ENCODE assay signal across 8 cellular contexts in genomic region chr6:7106752-7107577, GRCh38. TPM values are rescaled to one million over a fixed set of nuclear protein-coding genes. Genes with fewer than 3 reads are reported as not detected.
A peak's percentile ranks its signal among the peaks of the same experiment; 100 is the strongest.
DNase-seq lines count a peak whose midpoint lies in the region; ATAC-seq, FAIRE-seq and TF ChIP-seq lines count a peak whose summit lies in the region.

No MANE protein-coding gene starts in this region.

- RAD21 ChIA-PET in GM12878 (lab: Charles Lee; ENCODE audit: unreplicated experiment): interaction anchor here (0.7 to 2.6 kb wide), 8 partner anchors 20 to 135 kb away, joined by 3 to 19 read pairs (median 4); no protein-coding TSS in a partner anchor

- no peaks in the 10 kb centered on the region for H4K20me1 ChIP-seq in GM12878 (ENCODE audit: control insufficient read depth, insufficient read depth)

- DNase-seq in AG04449 (ENCODE audit: low read depth, low spot score) (no peak), T-helper 22 cell (ENCODE audit: low read depth) (peak; percentile 54), GM12878 (ENCODE audit: low read depth, low spot score) (no peak), kidney (peak; percentile 86), superior temporal gyrus (ENCODE audit: extremely low spot score) (no peak)
- peak; percentile 68 for DNase-seq in stimulated activated CD4-positive, alpha-beta T cell treated with anti-CD3 and anti-CD28 coated beads, Interleukin-4, amount 100 ng/mL, for 24 hours

- H2AFZ ChIP-seq in GM12878 (ENCODE audit: control insufficient read depth, low read depth, low read length): peak overlapping the region; percentile 88

- H3K9ac ChIP-seq in GM12878 (ENCODE audit: control insufficient read depth, insufficient read depth, low read length) (peak overlapping the region; percentile 62), kidney (ENCODE audit: low read length in 2 of 2) (peak overlapping the region in 1 of 2 donors; percentile 19)

- intact Hi-C loops in GM12878 (cut with micrococcal nuclease; ENCODE audit: unreplicated experiment) (loop anchor here (2.0 to 5.0 kb wide), 2 partner anchors 48 to 130 kb away; no protein-coding TSS in a partner anchor), kidney (cut with DNase I) (no loop called here)

- 1% methylated on average over 23 of the region's 66 CpGs for WGBS in GM12878 (ENCODE audit: insufficient coverage, insufficient replicate concordance, low lambda C conversion rate, missing lambda C conversion rate)

- in situ Hi-C loops in GM12878 (cut with MboI): no loop called here

- no TSS peak for BruUV-seq in GM12878 (replicated peaks; lab: Mats Ljungman, UMichigan)

- H3K9me3 ChIP-seq in GM12878 (replicated peaks; ENCODE audit: control insufficient read depth, insufficient read depth, low read length) (no peaks in the 10 kb centered on the region), kidney (ENCODE audit: control insufficient read depth in 1 of 2, low read length in 2 of 2) (no peaks in the 10 kb centered on the region)

- TF ChIP-seq CTCF in AG04449 (IDR thresholded peaks at IDR 0.05; ENCODE audit: insufficient read depth, low read length, missing control alignments) (peak; percentile 36), GM12878 (IDR thresholded peaks at IDR 0.05 in 2 of 3, conservative IDR thresholded peaks at IDR 0.05 in 1 of 3; ENCODE audit: control insufficient read depth in 2 of 3, extremely low read depth in 1 of 3, insufficient read depth in 1 of 3, low read depth in 3 of 3, low read length in 3 of 3) (peak; percentile 14 to 41 (median 34); a peak in 4 of 6 replicates), kidney (IDR thresholded peaks at IDR 0.05; ENCODE audit: borderline replicate concordance, extremely low read depth, insufficient read depth) (peak; percentile 2)

- FAIRE-seq in GM12878 (lab: Jason Lieb, UNC): peak; percentile 80
- FAIRE-seq in kidney (lab: Jason Lieb, UNC): no peak

- H3K4me3 ChIP-seq in AG04449 (ENCODE audit: low read depth, low read length) (peak overlapping the region; percentile 86), GM12878 (peak overlapping the region; percentile 97), kidney (ENCODE audit: low read length in 2 of 2) (peak overlapping the region; percentile 29 to 94)

- H3K27ac ChIP-seq in GM12878 (ENCODE audit: control insufficient read depth, insufficient read depth): peak overlapping the region; percentile 94
- H3K27ac ChIP-seq in kidney (ENCODE audit: low read depth in 2 of 2, low read length in 2 of 2): peak overlapping the region; percentile 53 to 93

- H3K27me3 ChIP-seq in GM12878 (replicated peaks in 1 of 2; ENCODE audit: control insufficient read depth in 2 of 2, insufficient read depth in 2 of 2, low read length in 1 of 2): no peaks in the 10 kb centered on the region

- H3K36me3 ChIP-seq in GM12878 (ENCODE audit: control insufficient read depth in 2 of 2, insufficient read depth in 2 of 2, low read length in 1 of 2): no peaks in the 10 kb centered on the region
- no peaks in the 10 kb centered on the region for H3K36me3 ChIP-seq in kidney (ENCODE audit: control insufficient read depth in 1 of 2, insufficient read depth in 2 of 2, low read length in 2 of 2)

- SMC1A ChIA-PET in GM12878 (lab: Charles Lee; ENCODE audit: uncharacterized antibody, unreplicated experiment): interaction anchor here (0.6 to 2.3 kb wide), 13 partner anchors 15 to 1024 kb away, joined by 3 to 10 read pairs (median 4); no protein-coding TSS in a partner anchor

- TF ChIP-seq POLR2A in GM12878 (IDR thresholded peaks at IDR 0.05; ENCODE audit: low read depth, low read length): peak; percentile 70

- POLR2A ChIA-PET in AG04449 (lab: Yijun Ruan, JAX): interaction anchor here (1.1 kb wide), 1 partner anchor 39 kb away, joined by 4 read pairs; no protein-coding TSS in a partner anchor
- POLR2A ChIA-PET in GM12878 (lab: Charles Lee): interaction anchor here (1.0 to 2.0 kb wide), 4 partner anchors 21 to 130 kb away, joined by 3 to 6 read pairs (median 4); no protein-coding TSS in a partner anchor

- H3K4me2 ChIP-seq in GM12878 (ENCODE audit: control insufficient read depth, insufficient read depth): peak overlapping the region; percentile 61

- ATAC-seq in GM18909 (IDR thresholded peaks at IDR 0.05; ENCODE audit: poor library complexity, unreplicated experiment): peak; percentile 42
- peak; percentile 35 for ATAC-seq in HG03175 (IDR thresholded peaks at IDR 0.05; ENCODE audit: unreplicated experiment)
- peak; percentile 57 for ATAC-seq in GM12878

- CTCF ChIA-PET in AG04449 (lab: Yijun Ruan, JAX): interaction anchor here (1.1 to 1.5 kb wide), 4 partner anchors 8 to 136 kb away, joined by 3 to 5 read pairs (median 4); no protein-coding TSS in a partner anchor
- CTCF ChIA-PET in GM12878 (lab: Yijun Ruan, JAX): interaction anchor here (0.7 to 1.5 kb wide), 4 partner anchors 10 to 33 kb away, joined by 3 to 6 read pairs (median 4); no protein-coding TSS in a partner anchor

- H3K4me1 ChIP-seq in GM12878 (ENCODE audit: control insufficient read depth, insufficient read depth, low read length) (peaks cover 5% of the 10 kb centered on the region), kidney (ENCODE audit: control insufficient read depth in 1 of 2, insufficient read depth in 1 of 2, low read depth in 1 of 2, low read length in 2 of 2) (peaks cover 6 to 8% of the 10 kb centered on the region in 2 donors)

- H3K79me2 ChIP-seq in GM12878 (ENCODE audit: control insufficient read depth, insufficient read depth, low read length): peaks cover 50% of the 10 kb centered on the region

- TF ChIP-seq EP300 in GM12878 (IDR thresholded peaks at IDR 0.05; ENCODE audit: borderline replicate concordance in 1 of 2, control insufficient read depth in 1 of 2, low read depth in 2 of 2, low read length in 2 of 2): no peak

- TF ChIP-seq RAD21 in GM12878 (IDR thresholded peaks at IDR 0.05; ENCODE audit: insufficient read depth, low read depth, low read length): peak; percentile 18; the same call in 1 of the 2 replicates

TF ChIP-seq in GM12878, 131 proteins besides CTCF, POLR2A, EP300 and RAD21 (continues in another document):
- TF ChIP-seq IKZF1 (conservative IDR thresholded peaks at IDR 0.05) (peak; percentile 80), NBN (IDR thresholded peaks at IDR 0.05) (peak; percentile 51; the same call in 1 of the 2 replicates), CBX5 (IDR thresholded peaks at IDR 0.05; ENCODE audit: low read depth) (no peak), YY1 (IDR thresholded peaks at IDR 0.05; ENCODE audit: low read depth, low read length) (peak; percentile 70), SP1 (IDR thresholded peaks at IDR 0.05; ENCODE audit: low read depth, low read length) (peak; percentile 6), SPI1 (IDR thresholded peaks at IDR 0.05; ENCODE audit: borderline replicate concordance, insufficient read depth, low read depth, low read length) (no peak), E2F4 (IDR thresholded peaks at IDR 0.05; ENCODE audit: low read depth, low read length) (no peak), SUZ12 (IDR thresholded peaks at IDR 0.05; ENCODE audit: unreplicated experiment) (no peak), SMAD5 (IDR thresholded peaks at IDR 0.05; ENCODE audit: low read depth) (peak; percentile 26; the same call in 1 of the 2 replicates), HDGF (IDR thresholded peaks at IDR 0.05) (peak; percentile 48; the same call in 1 of the 2 replicates), RUNX3 (IDR thresholded peaks at IDR 0.05; ENCODE audit: low read length) (0 out of 2 replicates have a peak, but pooled peaks have one; percentile 26), SRF (IDR thresholded peaks at IDR 0.05; ENCODE audit: low read depth in 2 of 2, low read length in 2 of 2) (no peak)
- TF ChIP-seq, protein P1, sequence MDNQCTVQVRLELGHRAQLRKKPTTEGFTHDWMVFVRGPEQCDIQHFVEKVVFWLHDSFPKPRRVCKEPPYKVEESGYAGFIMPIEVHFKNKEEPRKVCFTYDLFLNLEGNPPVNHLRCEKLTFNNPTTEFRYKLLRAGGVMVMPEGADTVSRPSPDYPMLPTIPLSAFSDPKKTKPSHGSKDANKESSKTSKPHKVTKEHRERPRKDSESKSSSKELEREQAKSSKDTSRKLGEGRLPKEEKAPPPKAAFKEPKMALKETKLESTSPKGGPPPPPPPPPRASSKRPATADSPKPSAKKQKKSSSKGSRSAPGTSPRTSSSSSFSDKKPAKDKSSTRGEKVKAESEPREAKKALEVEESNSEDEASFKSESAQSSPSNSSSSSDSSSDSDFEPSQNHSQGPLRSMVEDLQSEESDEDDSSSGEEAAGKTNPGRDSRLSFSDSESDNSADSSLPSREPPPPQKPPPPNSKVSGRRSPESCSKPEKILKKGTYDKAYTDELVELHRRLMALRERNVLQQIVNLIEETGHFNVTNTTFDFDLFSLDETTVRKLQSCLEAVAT (IDR thresholded peaks at IDR 0.05): peak; percentile 55; the same call in 1 of the 2 replicates

RNA-seq across cellular contexts. Expression of gene RREB1, which starts 0.8 kb away (rescaled TPM):
- 160 and 173 TPM in 2 replicates for total RNA-seq in GM12878 (2013; cell fraction: nucleolus; rRNA removed)
- total RNA-seq in GM12878 (2014; rRNA removed) (12.3 and 14.9 TPM in 2 replicates), GM12878 (2014; rRNA removed; fragmentation: Illumina TruSeq; extraction: Trizol) (12.4 and 12.5 TPM in 2 replicates), GM12878 (2021) (27.3 and 30.3 TPM in 2 replicates), kidney (56.5 TPM)
- 5.8 TPM for polyA plus RNA-seq in GM12878 (2011; ENCODE audit: low read depth)
- polyA plus RNA-seq in GM12878 (2011; rRNA removed) (2.9 and 3.1 TPM in 2 replicates), GM12878 (2014; fragmentation: Illumina TruSeq; extraction: Trizol) (4.4 and 7.2 TPM in 2 replicates), GM12878 (2014; fragmentation: Nextera tagmentation; extraction: Ambion mirVana) (1 to 10 TPM; 1.9 to 2.1 TPM), GM12878 (2014; rRNA removed) (9.3 and 11.3 TPM in 2 replicates), GM12878 (2016; fragmentation: Nextera tagmentation; extraction: Ambion mirVana) (1 to 10 TPM; 7.9 to 9.9 TPM), kidney (ENCODE audit: insufficient read depth, low read depth, low replicate concordance) (5.9 TPM)
- 2.9 and 4.9 TPM in 2 replicates for polyA plus RNA-seq in GM12878 (2011; cell fraction: cytosol; rRNA removed)
- 13.5 and 17.6 TPM in 2 replicates for polyA plus RNA-seq in GM12878 (2011; cell fraction: nucleus; rRNA removed)
- 11.1 and 11.2 TPM in 2 replicates for polyA plus RNA-seq in GM12878 (2012)
- polyA minus RNA-seq in GM12878 (2011; rRNA and poly(A)+ RNA removed): 39.6 and 43.2 TPM in 2 replicates
- 10.9 and 14.4 TPM in 2 replicates for polyA minus RNA-seq in GM12878 (2011; cell fraction: cytosol; rRNA and poly(A)+ RNA removed)
- 39.0 and 65.1 TPM in 2 replicates for polyA minus RNA-seq in GM12878 (2011; cell fraction: nucleus; rRNA and poly(A)+ RNA removed)

Comparison
In these comparisons a context has a peak if more than half of its experiments do, and no peak if none do; other contexts are left out.
1. DNase-seq: peak in T-helper 22 cell (single experiment), kidney (single experiment) and stimulated activated CD4-positive, alpha-beta T cell treated with anti-CD3 and anti-CD28 coated beads, Interleukin-4, amount 100 ng/mL, for 24 hours (single experiment); none in AG04449 (single experiment), GM12878 (single experiment) and superior temporal gyrus (single experiment).
2. Peak in every context shown above with its lines, with median percentiles within 50 percentile points of each other: H3K4me3 ChIP-seq, CTCF ChIP-seq and ATAC-seq.